ENCODE assay signal across 1 cellular context in genomic region chr10:52316500-52316899, GRCh38.
TF ChIP-seq lines count a peak whose summit lies in the region.

No MANE protein-coding gene starts in this region.

TF ChIP-seq in HCT116, 20 proteins besides CTCF, POLR2A, EP300 and RAD21 (continued from another document):
- TF ChIP-seq, protein P1, sequence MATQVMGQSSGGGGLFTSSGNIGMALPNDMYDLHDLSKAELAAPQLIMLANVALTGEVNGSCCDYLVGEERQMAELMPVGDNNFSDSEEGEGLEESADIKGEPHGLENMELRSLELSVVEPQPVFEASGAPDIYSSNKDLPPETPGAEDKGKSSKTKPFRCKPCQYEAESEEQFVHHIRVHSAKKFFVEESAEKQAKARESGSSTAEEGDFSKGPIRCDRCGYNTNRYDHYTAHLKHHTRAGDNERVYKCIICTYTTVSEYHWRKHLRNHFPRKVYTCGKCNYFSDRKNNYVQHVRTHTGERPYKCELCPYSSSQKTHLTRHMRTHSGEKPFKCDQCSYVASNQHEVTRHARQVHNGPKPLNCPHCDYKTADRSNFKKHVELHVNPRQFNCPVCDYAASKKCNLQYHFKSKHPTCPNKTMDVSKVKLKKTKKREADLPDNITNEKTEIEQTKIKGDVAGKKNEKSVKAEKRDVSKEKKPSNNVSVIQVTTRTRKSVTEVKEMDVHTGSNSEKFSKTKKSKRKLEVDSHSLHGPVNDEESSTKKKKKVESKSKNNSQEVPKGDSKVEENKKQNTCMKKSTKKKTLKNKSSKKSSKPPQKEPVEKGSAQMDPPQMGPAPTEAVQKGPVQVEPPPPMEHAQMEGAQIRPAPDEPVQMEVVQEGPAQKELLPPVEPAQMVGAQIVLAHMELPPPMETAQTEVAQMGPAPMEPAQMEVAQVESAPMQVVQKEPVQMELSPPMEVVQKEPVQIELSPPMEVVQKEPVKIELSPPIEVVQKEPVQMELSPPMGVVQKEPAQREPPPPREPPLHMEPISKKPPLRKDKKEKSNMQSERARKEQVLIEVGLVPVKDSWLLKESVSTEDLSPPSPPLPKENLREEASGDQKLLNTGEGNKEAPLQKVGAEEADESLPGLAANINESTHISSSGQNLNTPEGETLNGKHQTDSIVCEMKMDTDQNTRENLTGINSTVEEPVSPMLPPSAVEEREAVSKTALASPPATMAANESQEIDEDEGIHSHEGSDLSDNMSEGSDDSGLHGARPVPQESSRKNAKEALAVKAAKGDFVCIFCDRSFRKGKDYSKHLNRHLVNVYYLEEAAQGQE (IDR thresholded peaks at IDR 0.05; ENCODE audit: low read depth) = no peak
- TF ChIP-seq CBX3 (IDR thresholded peaks at IDR 0.05; ENCODE audit: low read depth) (no peak), JUND (IDR thresholded peaks at IDR 0.05) (no peak), CEBPB (IDR thresholded peaks at IDR 0.05; ENCODE audit: low read depth) (no peak), SIN3A (IDR thresholded peaks at IDR 0.05; ENCODE audit: low read depth) (no peak), ZFX (IDR thresholded peaks at IDR 0.05) (no peak), POLR2AphosphoS5 (IDR thresholded peaks at IDR 0.05; ENCODE audit: low read depth, low read length) (no peak; the same call in 1 of the 2 replicates), MAX (IDR thresholded peaks at IDR 0.05) (no peak), TCF7L2 (IDR thresholded peaks at IDR 0.05; ENCODE audit: borderline replicate concordance, extremely low read depth, insufficient read depth, insufficient read length) (no peak), SP1 (IDR thresholded peaks at IDR 0.05; ENCODE audit: low read depth) (no peak)
- TF ChIP-seq, protein P2, sequence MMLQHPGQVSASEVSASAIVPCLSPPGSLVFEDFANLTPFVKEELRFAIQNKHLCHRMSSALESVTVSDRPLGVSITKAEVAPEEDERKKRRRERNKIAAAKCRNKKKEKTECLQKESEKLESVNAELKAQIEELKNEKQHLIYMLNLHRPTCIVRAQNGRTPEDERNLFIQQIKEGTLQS (IDR thresholded peaks at IDR 0.05) = no peak
- TF ChIP-seq, protein P3, sequence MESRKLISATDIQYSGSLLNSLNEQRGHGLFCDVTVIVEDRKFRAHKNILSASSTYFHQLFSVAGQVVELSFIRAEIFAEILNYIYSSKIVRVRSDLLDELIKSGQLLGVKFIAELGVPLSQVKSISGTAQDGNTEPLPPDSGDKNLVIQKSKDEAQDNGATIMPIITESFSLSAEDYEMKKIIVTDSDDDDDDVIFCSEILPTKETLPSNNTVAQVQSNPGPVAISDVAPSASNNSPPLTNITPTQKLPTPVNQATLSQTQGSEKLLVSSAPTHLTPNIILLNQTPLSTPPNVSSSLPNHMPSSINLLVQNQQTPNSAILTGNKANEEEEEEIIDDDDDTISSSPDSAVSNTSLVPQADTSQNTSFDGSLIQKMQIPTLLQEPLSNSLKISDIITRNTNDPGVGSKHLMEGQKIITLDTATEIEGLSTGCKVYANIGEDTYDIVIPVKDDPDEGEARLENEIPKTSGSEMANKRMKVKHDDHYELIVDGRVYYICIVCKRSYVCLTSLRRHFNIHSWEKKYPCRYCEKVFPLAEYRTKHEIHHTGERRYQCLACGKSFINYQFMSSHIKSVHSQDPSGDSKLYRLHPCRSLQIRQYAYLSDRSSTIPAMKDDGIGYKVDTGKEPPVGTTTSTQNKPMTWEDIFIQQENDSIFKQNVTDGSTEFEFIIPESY (IDR thresholded peaks at IDR 0.05; ENCODE audit: extremely low read depth, insufficient replicate concordance, low read length) = no peak
